ENCODE assay signal across 11 cellular contexts in genomic region chr7:7554647-7555575, GRCh38. TPM values are rescaled to one million over a fixed set of nuclear protein-coding genes. Genes with fewer than 3 reads are reported as not detected.
DNase-seq lines count a peak whose midpoint lies in the region; TF ChIP-seq lines count a peak whose summit lies in the region.
"Had no signal": no experiment of that assay in that cellular context is flagged by ENCODE, and none has a peak within 500 bp of the region (broad histone marks: within the 10 kb centered on the region; RNA-seq: fewer than 3 reads in every experiment).

No MANE protein-coding gene starts in this region.

- no peaks in the 10 kb centered on the region for H3K27me3 ChIP-seq in mesendoderm (ENCODE audit: insufficient read depth, low read length, poor library complexity)
- H3K27me3 ChIP-seq: MG63, upper lobe of left lung had no signal

- H3K9ac ChIP-seq in mesendoderm (ENCODE audit: low read length), result no peak overlapping the region

- H3K79me1 ChIP-seq in mesendoderm (ENCODE audit: low read length), result no peaks in the 10 kb centered on the region

- no peak overlapping the region for H3K4me3 ChIP-seq in AG10803 (ENCODE audit: low read length)
- no peak overlapping the region for H3K4me3 ChIP-seq in mesendoderm (ENCODE audit: low read length)
- H3K4me3 ChIP-seq: MG63, upper lobe of left lung had no signal

- H3K18ac ChIP-seq in mesendoderm (ENCODE audit: low read length), result no peak overlapping the region

- H2AK5ac ChIP-seq in mesendoderm (ENCODE audit: low read length), result no peak overlapping the region

- no peaks in the 10 kb centered on the region for H3K36me3 ChIP-seq in mesendoderm (ENCODE audit: control insufficient read depth, insufficient read depth, low read length)
- H3K36me3 ChIP-seq: MG63 had no signal

- no peak overlapping the region for H2BK120ac ChIP-seq in mesendoderm (ENCODE audit: low read depth, low read length)

- no peak overlapping the region for H3K56ac ChIP-seq in mesendoderm (ENCODE audit: low read length)

- H4K8ac ChIP-seq in mesendoderm (ENCODE audit: low read depth, low read length), result no peak overlapping the region

- TF ChIP-seq CTCF in AG10803 (conservative IDR thresholded peaks at IDR 0.05; ENCODE audit: low read length), result no peak

- no peak overlapping the region for H2BK5ac ChIP-seq in mesendoderm (ENCODE audit: low read length)

- no peak overlapping the region for H3K4me2 ChIP-seq in mesendoderm (ENCODE audit: low read length)

- WGBS in mesendoderm (ENCODE audit: extremely low coverage, insufficient coverage, low lambda C conversion rate), result no CpG with 5 or more reads among the region's 8 CpGs

- DNase-seq in AG10803 (ENCODE audit: low read depth) (peak; percentile 55), NAMALWA (ENCODE audit: low spot score) (peak; percentile 62), NCI-H2227 (lab: John Stamatoyannopoulos, UW; ENCODE audit: unreplicated experiment) (peak; percentile 86), cerebellar cortex (ENCODE audit: low spot score) (peak; percentile 87), COLO668 (lab: John Stamatoyannopoulos, UW; ENCODE audit: unreplicated experiment) (no peak), mesendoderm (no peak), anterior cingulate cortex (lab: John Stamatoyannopoulos, UW) (no peak)
- no peak for DNase-seq in activated effector memory CD4-positive, alpha-beta T cell treated with Interleukin-2 at 50 U/mL for 16 hours
- DNase-seq: naive thymus-derived CD4-positive, alpha-beta T cell; upper lobe of left lung had no signal

- no peak overlapping the region for H3K4ac ChIP-seq in mesendoderm (ENCODE audit: low read depth, low read length)

- no peak overlapping the region for H2BK15ac ChIP-seq in mesendoderm (replicated peaks; ENCODE audit: low read depth)

- H3K23ac ChIP-seq in mesendoderm (ENCODE audit: low read length), result no peak overlapping the region

- no peak overlapping the region for H4K5ac ChIP-seq in mesendoderm (ENCODE audit: low read length)

- H3K4me1 ChIP-seq in mesendoderm (ENCODE audit: control insufficient read depth, low read depth, low read length), result no peaks in the 10 kb centered on the region
- H3K4me1 ChIP-seq: upper lobe of left lung had no signal

- no peak overlapping the region for H3K27ac ChIP-seq in mesendoderm (ENCODE audit: low read depth, low read length)
- H3K27ac ChIP-seq: upper lobe of left lung had no signal

- H3K79me2 ChIP-seq in mesendoderm (ENCODE audit: control insufficient read depth, insufficient read depth, low read length), result no peaks in the 10 kb centered on the region

RNA-seq across cellular contexts. Expression of gene MIOS, which starts 11.8 kb away (rescaled TPM):
- polyA plus RNA-seq in mesendoderm (2013, experiment 1 of 2), result 21.1 TPM
- polyA plus RNA-seq in mesendoderm (2013, experiment 2 of 2), result 21.5 TPM

RNA-seq across cellular contexts. Expression of gene COL28A1, which starts 19.2 kb away (rescaled TPM):
- polyA plus RNA-seq in mesendoderm (2013, experiment 1 of 2), result 0.15 TPM
- 0.21 TPM for polyA plus RNA-seq in mesendoderm (2013, experiment 2 of 2)

Comparison
In these comparisons a context has a peak if more than half of its experiments do, and no peak if none do; other contexts are left out.
1. DNase-seq: peak in AG10803 (single experiment), NAMALWA (single experiment), NCI-H2227 (single experiment) and cerebellar cortex (single experiment); none in COLO668 (single experiment), activated effector memory CD4-positive, alpha-beta T cell treated with Interleukin-2 at 50 U/mL for 16 hours (single experiment), mesendoderm (single experiment) and anterior cingulate cortex (0 of 58).